8 cellular contexts compared by ENCODE assay signal in the genomic region with DNA sequence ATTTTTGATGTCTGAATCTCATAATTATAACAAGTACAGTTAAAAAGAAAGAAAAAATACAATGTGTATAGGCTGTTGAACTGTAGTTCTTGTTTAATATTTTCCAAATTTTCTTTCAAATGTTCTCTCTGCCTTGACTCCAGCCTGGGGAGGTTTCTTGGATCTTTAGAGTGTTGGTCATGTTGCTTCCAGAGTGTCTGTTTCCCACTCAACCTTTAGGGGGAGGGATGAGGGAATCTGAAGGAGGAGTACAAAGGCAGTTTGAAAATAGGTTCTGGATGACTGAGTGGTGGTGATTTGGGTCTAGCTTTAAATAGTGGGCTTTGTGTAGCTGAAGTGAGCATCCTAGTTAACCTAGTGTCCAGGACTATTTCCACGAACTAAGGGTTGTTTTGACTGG. TPM values are rescaled to one million over a fixed set of nuclear protein-coding genes. Genes with fewer than 3 reads are reported as not detected.
A peak's percentile ranks its signal among the peaks of the same experiment; 100 is the strongest.
DNase-seq lines count a peak whose midpoint lies in the region; ATAC-seq and TF ChIP-seq lines count a peak whose summit lies in the region.

No MANE protein-coding gene starts in this region.

- H3K4me3 ChIP-seq in osteoblast (ENCODE audit: insufficient read depth, low read length) (peak overlapping the region; percentile 78), lower leg skin (ENCODE audit: low read depth, poor library complexity, severe bottlenecking) (no peak overlapping the region)

- no peaks in the 10 kb centered on the region for H3K27me3 ChIP-seq in osteoblast (ENCODE audit: insufficient read depth, low read length)

- H3K79me2 ChIP-seq in osteoblast (ENCODE audit: insufficient read depth, low read length): peaks cover 64% of the 10 kb centered on the region

- peak overlapping the region; percentile 89 for H3K4me2 ChIP-seq in osteoblast (ENCODE audit: insufficient read depth, low read length)

- intact Hi-C loops in lower leg skin (cut with DNase I; ENCODE audit: low total_unique reads): no loop called here

- H3K36me3 ChIP-seq in osteoblast (ENCODE audit: insufficient read depth, low read length): peaks cover 7% of the 10 kb centered on the region

- peaks cover 42% of the 10 kb centered on the region for H4K20me1 ChIP-seq in osteoblast (ENCODE audit: insufficient read depth, low read length)

- 8 to 10% methylated on average over 1 of the region's 1 CpG for WGBS in lower leg skin, 2 donors

- peak; percentile 32 for TF ChIP-seq CTCF in osteoblast (IDR thresholded peaks at IDR 0.05; ENCODE audit: extremely low read depth, low read depth, low read length)
- no peak for TF ChIP-seq CTCF in lower leg skin (IDR thresholded peaks at IDR 0.05)

- H3K27ac ChIP-seq in osteoblast (ENCODE audit: low read depth, low read length): peak overlapping the region; percentile 94

- DNase-seq in EH (ENCODE audit: low read depth) (peak; percentile 58), RPMI7951 (ENCODE audit: low read depth) (peak; percentile 54), fibroblast of peridontal ligament (ENCODE audit: extremely low read depth) (peak; percentile 57), osteoblast (ENCODE audit: insufficient read length, low spot score, missing footprints) (peak; percentile 56), lower leg skin (ENCODE audit: low spot score in 2 of 2) (no peak), DMS153 treated with DMSO at 0.1 percent for 48 hours (lab: John Stamatoyannopoulos, UW; ENCODE audit: unreplicated experiment) (no peak), NCI-H1417 (lab: John Stamatoyannopoulos, UW) (no peak)

- H3K9me3 ChIP-seq in osteoblast (ENCODE audit: low read depth, low read length): no peaks in the 10 kb centered on the region

- H3K4me1 ChIP-seq in osteoblast (ENCODE audit: insufficient read depth, low read length): peaks cover 20% of the 10 kb centered on the region

- no peak for ATAC-seq in GM18867 (IDR thresholded peaks at IDR 0.05; ENCODE audit: unreplicated experiment)

- TF ChIP-seq POLR2A in lower leg skin (IDR thresholded peaks at IDR 0.05): no peak

- no peak overlapping the region for H2AFZ ChIP-seq in osteoblast (ENCODE audit: low read length)

RNA-seq across cellular contexts. Expression of gene CTNND1, which starts 2.0 kb away (rescaled TPM):
- 69.5 and 70.9 TPM in 2 replicates for total RNA-seq in RPMI7951 (2014; rRNA removed; shearing (Covaris generic))
- total RNA-seq in osteoblast (126 and 140 TPM in 2 replicates), lower leg skin (100 to 1,000 TPM; 186 to 243 (median 197) TPM)

RNA-seq across cellular contexts. Expression of gene BTBD18, which starts 11.9 kb away (rescaled TPM):
- not detected in 2 replicates for total RNA-seq in RPMI7951 (2014; rRNA removed; shearing (Covaris generic))
- not detected in 2 replicates for total RNA-seq in osteoblast
- not detected for total RNA-seq in lower leg skin

RNA-seq across cellular contexts. Expression of gene SELENOH, which starts 22.3 kb away (rescaled TPM):
- total RNA-seq in RPMI7951 (2014; rRNA removed; shearing (Covaris generic)): 125 and 232 TPM in 2 replicates
- total RNA-seq in osteoblast: 58.9 and 68.8 TPM in 2 replicates
- 100 to 1,000 TPM; 113 to 133 (median 124) TPM for total RNA-seq in lower leg skin

RNA-seq across cellular contexts. Expression of gene TMX2, which starts 51.2 kb away (rescaled TPM):
- 120 and 147 TPM in 2 replicates for total RNA-seq in RPMI7951 (2014; rRNA removed; shearing (Covaris generic))
- 41.3 and 47.8 TPM in 2 replicates for total RNA-seq in osteoblast
- 10 to 100 TPM; 41.8 to 60.4 (median 45.4) TPM for total RNA-seq in lower leg skin

RNA-seq across cellular contexts. Expression of gene MED19, which starts 51.6 kb away (rescaled TPM):
- total RNA-seq in RPMI7951 (2014; rRNA removed; shearing (Covaris generic)): 37.8 and 38.6 TPM in 2 replicates
- total RNA-seq in osteoblast (13.4 and 13.6 TPM in 2 replicates), lower leg skin (10 to 100 TPM; 19.4 to 25.5 (median 23.0) TPM)

Comparison
In these comparisons a context has a peak if more than half of its experiments do, and no peak if none do; other contexts are left out.
1. DNase-seq: peak in EH (single experiment), RPMI7951 (single experiment), fibroblast of peridontal ligament (single experiment) and osteoblast (single experiment); none in lower leg skin (0 of 2), DMS153 treated with DMSO at 0.1 percent for 48 hours (single experiment) and NCI-H1417 (0 of 3).